18 cellular contexts compared by ENCODE assay signal in genomic region chr7:155221547-155221946, GRCh38.
"Had no signal": no experiment of that assay in that cellular context is flagged by ENCODE, and none has a peak within 500 bp of the region (broad histone marks: within the 10 kb centered on the region; RNA-seq: fewer than 3 reads in every experiment).

No MANE protein-coding gene starts in this region.

- H3K27me3 Mint-ChIP-seq: IgD-negative memory B cell had no signal

- DNase-seq: Kasumi-1, MM.1S, NCI-H1092 treated with DMSO at 0.1 percent for 48 hours, NCI-H1436, NCI-H1694, NCI-H187 treated with DMSO at 0.1 percent for 48 hours, NCI-H2029 treated with DMSO at 0.1 percent for 48 hours, NCI-H2227 treated with DMSO at 0.1 percent for 48 hours, NCI-H524, NCI-H774, Right ventricle myocardium superior, RPMI8226, SIG-M5 had no signal

- H3K36me3 ChIP-seq: SJSA1 had no signal

- H3K4me2 ChIP-seq: KMS-11 had no signal

- H3K4me1 Mint-ChIP-seq: IgD-negative memory B cell had no signal

- H3K9me3 ChIP-seq: SJSA1 had no signal

- ATAC-seq: K562 had no signal

- H3K4me3 ChIP-seq: K562, SJSA1, SK-N-MC had no signal

- H3K27ac ChIP-seq: KMS-11, SJSA1, SK-N-MC had no signal

- H3K4me3 Mint-ChIP-seq: IgD-negative memory B cell had no signal

- H3K36me3 Mint-ChIP-seq: IgD-negative memory B cell had no signal

- H3K27ac Mint-ChIP-seq: IgD-negative memory B cell had no signal

- H3K9me3 Mint-ChIP-seq: IgD-negative memory B cell had no signal
